ENCODE assay signal across 17 cellular contexts in the genomic region with DNA sequence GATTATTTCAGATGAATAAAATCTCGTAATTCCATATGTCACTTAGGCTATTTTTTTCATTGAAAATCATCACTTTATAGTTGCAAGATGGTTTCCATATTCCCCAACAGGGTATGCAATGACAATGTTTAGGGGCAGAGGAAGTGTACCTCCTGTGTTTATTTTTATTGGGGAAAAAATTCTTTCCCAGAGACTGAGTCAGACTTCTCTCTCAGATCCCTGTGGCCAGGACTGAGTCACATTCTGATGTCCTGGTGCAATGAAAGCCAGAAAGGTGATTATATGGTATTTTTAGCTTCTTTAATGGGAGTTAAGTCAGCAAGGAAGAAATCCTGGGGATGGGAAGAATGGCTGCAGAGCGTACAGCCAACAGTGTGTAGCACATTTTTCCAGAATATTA.
"Had no signal": no experiment of that assay in that cellular context is flagged by ENCODE, and none has a peak within 500 bp of the region (broad histone marks: within the 10 kb centered on the region; RNA-seq: fewer than 3 reads in every experiment).

No MANE protein-coding gene starts in this region.

- H3K27ac ChIP-seq: dorsolateral prefrontal cortex, gastrocnemius medialis, heart right ventricle, neutrophil, transverse colon had no signal

- H3K4me1 ChIP-seq: gastrocnemius medialis, heart right ventricle, transverse colon had no signal

- H3K9me3 ChIP-seq: gastrocnemius medialis, heart right ventricle, neutrophil, transverse colon had no signal

- ATAC-seq: activated CD4-positive, CD25-positive, alpha-beta regulatory T cell treated with anti-CD3 and anti-CD28 coated beads, Interleukin-2, amount 50 U/mL, for 24 hours; gastrocnemius medialis; heart right ventricle had no signal

- H3K27me3 ChIP-seq: dorsolateral prefrontal cortex, gastrocnemius medialis, heart right ventricle, neutrophil, transverse colon had no signal

- H3K36me3 ChIP-seq: gastrocnemius medialis, heart right ventricle, neutrophil, transverse colon had no signal

- H3K4me3 ChIP-seq: dorsolateral prefrontal cortex, gastrocnemius medialis, heart right ventricle, lung, transverse colon had no signal

- DNase-seq: activated CD4-positive, alpha-beta T cell treated with anti-CD3 and anti-CD28 coated beads, Interleukin-2, amount 50 U/mL, for 1 hour; activated naive CD8-positive, alpha-beta T cell treated with anti-CD3 and anti-CD28 coated beads, Interleukin-2, amount 10 ng/mL, durations not matched to agents 7 days and 5 days; anterior cingulate cortex; dorsolateral prefrontal cortex; endodermal cell; erythroblast; gastrocnemius medialis; heart right ventricle; naive B cell; posterior cingulate gyrus; stimulated activated CD4-positive, alpha-beta T cell treated with anti-CD3 and anti-CD28 coated beads, Interleukin-4, amount 100 ng/mL, for 24 hours; stimulated activated naive CD4-positive, alpha-beta T cell; T-helper 9 cell; transverse colon had no signal
